In the genomic region with DNA sequence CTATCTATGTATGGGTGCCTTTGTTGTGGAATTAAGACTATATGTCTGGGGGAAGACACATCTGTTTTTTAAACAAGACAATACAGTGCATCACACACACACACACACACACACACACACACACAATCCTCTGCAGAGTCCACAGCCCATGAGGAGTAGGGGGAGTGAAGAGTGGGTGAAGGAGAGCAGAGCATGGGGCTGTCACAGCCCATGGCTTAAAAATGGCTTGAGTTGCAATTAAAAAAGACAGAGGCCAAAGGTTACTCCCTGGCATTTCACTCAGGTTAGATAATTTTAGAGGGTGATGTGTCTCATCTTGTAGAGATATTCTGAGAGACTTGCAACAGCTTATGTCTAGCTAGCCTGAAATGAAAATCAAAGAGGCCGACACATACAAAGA, we compare ENCODE assay signal across 6 cellular contexts.
"Had no signal": no experiment of that assay in that cellular context is flagged by ENCODE, and none has a peak within 500 bp of the region (broad histone marks: within the 10 kb centered on the region; RNA-seq: fewer than 3 reads in every experiment).

No MANE protein-coding gene starts in this region.

- H3K4me3 Mint-ChIP-seq: GM23338, H9, IgD-negative memory B cell had no signal

- H3K4me3 ChIP-seq: GM23338 had no signal

- ATAC-seq: HepG2 had no signal

- H3K27ac Mint-ChIP-seq: GM23338, H9, IgD-negative memory B cell had no signal

- H3K27ac ChIP-seq: HL-60 had no signal

- H3K36me3 Mint-ChIP-seq: IgD-negative memory B cell had no signal

- DNase-seq: H9, HCEC 1CT had no signal

- H3K9me3 Mint-ChIP-seq: GM23338, H9, IgD-negative memory B cell had no signal
